Comparison of ENCODE assay signal across 9 cellular contexts in genomic region chr1:42684139-42684538, GRCh38. TPM values are rescaled to one million over a fixed set of nuclear protein-coding genes. Genes with fewer than 3 reads are reported as not detected.
DNase-seq lines count a peak whose midpoint lies in the region; ATAC-seq and TF ChIP-seq lines count a peak whose summit lies in the region.
"Had no signal": no experiment of that assay in that cellular context is flagged by ENCODE, and none has a peak within 500 bp of the region (broad histone marks: within the 10 kb centered on the region; RNA-seq: fewer than 3 reads in every experiment).

No MANE protein-coding gene starts in this region.

- POLR2A ChIA-PET in CD8-positive, alpha-beta T cell (lab: Charles Lee), result interaction anchor here (1.2 to 3.2 kb wide), 4 partner anchors 10 to 83 kb away, joined by 3 to 39 read pairs (median 8); partner anchors contain the start of genes C1orf50, P3H1 and PPIH

- no peaks in the 10 kb centered on the region for H3K9me3 Mint-ChIP-seq in CD8-positive, alpha-beta T cell
- no peaks in the 10 kb centered on the region for H3K9me3 Mint-ChIP-seq in activated T-cell treated with anti-CD3 and anti-CD28 coated beads, Interleukin-2, amount 50 U/mL, for 4 hours

- peaks cover 46% of the 10 kb centered on the region for H3K36me3 Mint-ChIP-seq in CD8-positive, alpha-beta T cell
- H3K36me3 Mint-ChIP-seq in activated T-cell treated with anti-CD3 and anti-CD28 coated beads, Interleukin-2, amount 50 U/mL, for 4 hours (ENCODE audit: insufficient read depth), result peaks cover 41% of the 10 kb centered on the region

- H3K27me3 ChIP-seq in CD8-positive, alpha-beta T cell (ENCODE audit: insufficient read depth, low read length), result no peaks in the 10 kb centered on the region
- no peaks in the 10 kb centered on the region for H3K27me3 ChIP-seq in iPS-18a (ENCODE audit: control insufficient read depth, insufficient read depth, low read length)
- no peaks in the 10 kb centered on the region for H3K27me3 ChIP-seq in stomach smooth muscle (ENCODE audit: control insufficient read depth in 1 of 2, insufficient read depth in 2 of 2, low read length in 2 of 2)

- DNase-seq in CD8-positive, alpha-beta T cell, result no peak
- no peak for DNase-seq in Jurkat, Clone E6-1 (ENCODE audit: low read depth, low spot score)
- DNase-seq in activated T-cell treated with anti-CD3 and anti-CD28 coated beads, Interleukin-2, amount 50 U/mL, for 4 hours, result no peak
- DNase-seq in GM19238 (ENCODE audit: insufficient read length, low spot score) (no peak), SKM-1 treated with dmso at 0.1 percent for 144 hours (lab: John Stamatoyannopoulos, UW; ENCODE audit: unreplicated experiment) (no peak)

- H3K9ac ChIP-seq in iPS-18a (ENCODE audit: low read length) (peak overlapping the region; percentile 92), stomach smooth muscle (ENCODE audit: low read length in 2 of 2) (no peak overlapping the region)

- no peak for ATAC-seq in CD8-positive, alpha-beta T cell
- no peak for ATAC-seq in activated T-cell treated with anti-CD3 and anti-CD28 coated beads, Interleukin-2, amount 50 U/mL, for 4 hours
- no peak for ATAC-seq in HG03378 (IDR thresholded peaks at IDR 0.05; ENCODE audit: unreplicated experiment)

- CTCF ChIA-PET in CD8-positive, alpha-beta T cell (lab: Charles Lee), result interaction anchor here (1.0 to 1.5 kb wide), 2 partner anchors 24 to 106 kb away, joined by 3 read pairs; no protein-coding TSS in a partner anchor

- H3K4me1 ChIP-seq in CD8-positive, alpha-beta T cell (ENCODE audit: insufficient read depth, low read length), result peaks cover 65% of the 10 kb centered on the region
- peaks cover 19% of the 10 kb centered on the region for H3K4me1 ChIP-seq in iPS-18a (ENCODE audit: control insufficient read depth, low read depth, low read length)
- H3K4me1 ChIP-seq in stomach smooth muscle (ENCODE audit: control insufficient read depth, insufficient read depth, low read length), result peaks cover 37% of the 10 kb centered on the region

- peak overlapping the region; percentile 94 for H3K27ac Mint-ChIP-seq in CD8-positive, alpha-beta T cell

- no peak overlapping the region for H3K27ac ChIP-seq in CD8-positive, alpha-beta T cell (ENCODE audit: low read depth, low read length)
- H3K27ac ChIP-seq in iPS-18a (ENCODE audit: low read length) (no peak overlapping the region), stomach smooth muscle (ENCODE audit: low read length) (no peak overlapping the region)

- peak overlapping the region; percentile 18 for H3K4me3 ChIP-seq in CD8-positive, alpha-beta T cell (ENCODE audit: low read depth, low read length)
- peak overlapping the region; percentile 90 for H3K4me3 ChIP-seq in Jurkat, Clone E6-1 (ENCODE audit: low read length)
- peak overlapping the region; percentile 92 for H3K4me3 ChIP-seq in iPS-18a (ENCODE audit: low read length)
- H3K4me3 ChIP-seq in stomach smooth muscle (ENCODE audit: low read length in 2 of 2), result peak overlapping the region; percentile 59 to 92

- no peaks in the 10 kb centered on the region for H3K36me3 ChIP-seq in CD8-positive, alpha-beta T cell (ENCODE audit: insufficient read depth, low read length)
- H3K36me3 ChIP-seq in iPS-18a (ENCODE audit: control insufficient read depth, low read depth, low read length) (peaks cover 54% of the 10 kb centered on the region), stomach smooth muscle (ENCODE audit: control insufficient read depth in 2 of 2, insufficient read depth in 2 of 2, low read length in 2 of 2) (peaks cover 0 to 4% of the 10 kb centered on the region in 2 donors)

- no peak for TF ChIP-seq CTCF in CD8-positive, alpha-beta T cell (IDR thresholded peaks at IDR 0.05)

- intact Hi-C loops in CD8-positive, alpha-beta T cell (cut with DNase I, micrococcal nuclease), result loop anchor here (5.0 to 10.0 kb wide), 5 partner anchors 133 to 1263 kb away; partner anchors contain the start of genes ERMAP (in 1 of the 2), IPO13 (in 1 of the 2), SLC2A1 (in 1 of the 2) and SVBP (in 1 of the 2)

- peak overlapping the region; percentile 88 for H3K4me3 Mint-ChIP-seq in CD8-positive, alpha-beta T cell
- peak overlapping the region; percentile 93 for H3K4me3 Mint-ChIP-seq in activated T-cell treated with anti-CD3 and anti-CD28 coated beads, Interleukin-2, amount 50 U/mL, for 4 hours

- H3K4me1 Mint-ChIP-seq in CD8-positive, alpha-beta T cell (ENCODE audit: low read depth), result peaks cover 76% of the 10 kb centered on the region
- peaks cover 65% of the 10 kb centered on the region for H3K4me1 Mint-ChIP-seq in activated T-cell treated with anti-CD3 and anti-CD28 coated beads, Interleukin-2, amount 50 U/mL, for 4 hours (ENCODE audit: low read depth)

- H3K27me3 Mint-ChIP-seq in CD8-positive, alpha-beta T cell (ENCODE audit: low read depth), result no peaks in the 10 kb centered on the region
- H3K27me3 Mint-ChIP-seq in activated T-cell treated with anti-CD3 and anti-CD28 coated beads, Interleukin-2, amount 50 U/mL, for 4 hours (ENCODE audit: low read depth), result no peaks in the 10 kb centered on the region

- H3K9me3 ChIP-seq in CD8-positive, alpha-beta T cell (ENCODE audit: low read length), result no peaks in the 10 kb centered on the region
- no peaks in the 10 kb centered on the region for H3K9me3 ChIP-seq in iPS-18a (ENCODE audit: control insufficient read depth, low read depth, low read length)
- no peaks in the 10 kb centered on the region for H3K9me3 ChIP-seq in stomach smooth muscle (ENCODE audit: control insufficient read depth in 2 of 2, low read length in 2 of 2)

RNA-seq across cellular contexts. Expression of gene YBX1, which starts 1.9 kb away (rescaled TPM):
- 100 to 1,000 TPM; 440 to 450 TPM for total RNA-seq in CD8-positive, alpha-beta T cell
- 1,423 TPM for polyA plus RNA-seq in Jurkat, Clone E6-1 (2012; ENCODE audit: insufficient read depth, insufficient read length)
- total RNA-seq in activated T-cell treated with anti-CD3 and anti-CD28 coated beads, Interleukin-2, amount 50 U/mL, for 4 hours, result 1,000 to 10,000 TPM; 1,281 to 1,520 (median 1,366) TPM

RNA-seq across cellular contexts. Expression of gene PPIH, which starts 25.9 kb away (rescaled TPM):
- 10 to 100 TPM; 31.0 to 33.2 TPM for total RNA-seq in CD8-positive, alpha-beta T cell
- polyA plus RNA-seq in Jurkat, Clone E6-1 (2012; ENCODE audit: insufficient read depth, insufficient read length), result 177 TPM
- 100 to 1,000 TPM in 2 of 3 donors, 10 to 100 TPM in 1; 97.4 to 122 (median 117) TPM for total RNA-seq in activated T-cell treated with anti-CD3 and anti-CD28 coated beads, Interleukin-2, amount 50 U/mL, for 4 hours

RNA-seq across cellular contexts. Expression of gene CLDN19, which starts 55.9 kb away (rescaled TPM):
- total RNA-seq in CD8-positive, alpha-beta T cell, result not detected
- not detected for polyA plus RNA-seq in Jurkat, Clone E6-1 (2012; ENCODE audit: insufficient read depth, insufficient read length)
- total RNA-seq in activated T-cell treated with anti-CD3 and anti-CD28 coated beads, Interleukin-2, amount 50 U/mL, for 4 hours, result not detected
- total RNA-seq: pulmonary artery endothelial cell had no signal

Comparison
In these comparisons a context has a peak if more than half of its experiments do, and no peak if none do; other contexts are left out.
1. H3K4me3 ChIP-seq: peak in every context shown above with its lines; median percentile 92 in iPS-18a; 90 in Jurkat, Clone E6-1; 76 in stomach smooth muscle; 18 in CD8-positive, alpha-beta T cell.